In the genomic region with DNA sequence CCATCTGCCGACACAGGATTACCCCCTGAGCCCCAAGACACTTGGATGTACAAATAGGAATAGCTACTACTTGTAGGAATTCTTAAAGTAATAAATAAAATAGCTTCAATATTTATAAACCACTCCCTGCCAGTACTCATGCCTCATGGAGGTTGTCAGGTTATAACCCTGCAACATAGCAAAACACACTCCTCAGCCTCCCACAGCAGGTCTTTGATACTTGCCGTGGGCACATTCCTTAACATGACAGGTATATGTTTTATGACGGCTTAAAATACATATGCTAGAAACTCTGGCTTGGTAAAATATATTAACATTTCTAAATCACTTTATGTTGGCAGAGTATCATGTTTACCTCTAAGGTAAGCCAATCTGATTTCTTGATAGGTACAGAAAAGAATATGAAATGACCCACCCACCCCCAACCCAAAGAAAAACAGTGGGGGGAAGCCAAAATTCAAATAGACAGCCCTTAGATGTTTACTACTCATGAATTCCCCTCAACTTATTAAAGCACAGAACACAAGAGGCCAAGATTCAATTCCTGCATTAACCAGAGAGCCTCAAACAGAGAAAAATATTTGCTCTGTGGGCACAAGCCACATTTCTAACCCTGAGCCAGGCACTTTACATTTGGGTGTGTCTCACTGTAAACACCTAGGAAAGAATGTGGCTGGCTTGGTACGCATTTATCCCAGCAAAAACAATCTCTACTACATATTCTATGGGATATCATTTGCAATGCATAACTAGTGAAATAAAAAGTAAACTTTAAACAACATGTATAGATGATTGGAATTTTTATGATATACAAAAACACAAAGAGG, we compare ENCODE assay signal across 1 cellular context.
TF ChIP-seq lines count a peak whose summit lies in the region.

No MANE protein-coding gene starts in this region.

TF ChIP-seq in HCT116, 20 proteins besides CTCF, POLR2A, EP300 and RAD21 (continued from another document):
- TF ChIP-seq, protein P1, sequence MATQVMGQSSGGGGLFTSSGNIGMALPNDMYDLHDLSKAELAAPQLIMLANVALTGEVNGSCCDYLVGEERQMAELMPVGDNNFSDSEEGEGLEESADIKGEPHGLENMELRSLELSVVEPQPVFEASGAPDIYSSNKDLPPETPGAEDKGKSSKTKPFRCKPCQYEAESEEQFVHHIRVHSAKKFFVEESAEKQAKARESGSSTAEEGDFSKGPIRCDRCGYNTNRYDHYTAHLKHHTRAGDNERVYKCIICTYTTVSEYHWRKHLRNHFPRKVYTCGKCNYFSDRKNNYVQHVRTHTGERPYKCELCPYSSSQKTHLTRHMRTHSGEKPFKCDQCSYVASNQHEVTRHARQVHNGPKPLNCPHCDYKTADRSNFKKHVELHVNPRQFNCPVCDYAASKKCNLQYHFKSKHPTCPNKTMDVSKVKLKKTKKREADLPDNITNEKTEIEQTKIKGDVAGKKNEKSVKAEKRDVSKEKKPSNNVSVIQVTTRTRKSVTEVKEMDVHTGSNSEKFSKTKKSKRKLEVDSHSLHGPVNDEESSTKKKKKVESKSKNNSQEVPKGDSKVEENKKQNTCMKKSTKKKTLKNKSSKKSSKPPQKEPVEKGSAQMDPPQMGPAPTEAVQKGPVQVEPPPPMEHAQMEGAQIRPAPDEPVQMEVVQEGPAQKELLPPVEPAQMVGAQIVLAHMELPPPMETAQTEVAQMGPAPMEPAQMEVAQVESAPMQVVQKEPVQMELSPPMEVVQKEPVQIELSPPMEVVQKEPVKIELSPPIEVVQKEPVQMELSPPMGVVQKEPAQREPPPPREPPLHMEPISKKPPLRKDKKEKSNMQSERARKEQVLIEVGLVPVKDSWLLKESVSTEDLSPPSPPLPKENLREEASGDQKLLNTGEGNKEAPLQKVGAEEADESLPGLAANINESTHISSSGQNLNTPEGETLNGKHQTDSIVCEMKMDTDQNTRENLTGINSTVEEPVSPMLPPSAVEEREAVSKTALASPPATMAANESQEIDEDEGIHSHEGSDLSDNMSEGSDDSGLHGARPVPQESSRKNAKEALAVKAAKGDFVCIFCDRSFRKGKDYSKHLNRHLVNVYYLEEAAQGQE (IDR thresholded peaks at IDR 0.05; ENCODE audit: low read depth), result no peak
- TF ChIP-seq TCF7L2 (IDR thresholded peaks at IDR 0.05; ENCODE audit: borderline replicate concordance, extremely low read depth, insufficient read depth, insufficient read length) (no peak), ZNF274 (IDR thresholded peaks at IDR 0.05; ENCODE audit: low read depth, low read length) (no peak)
